In the genomic region with DNA sequence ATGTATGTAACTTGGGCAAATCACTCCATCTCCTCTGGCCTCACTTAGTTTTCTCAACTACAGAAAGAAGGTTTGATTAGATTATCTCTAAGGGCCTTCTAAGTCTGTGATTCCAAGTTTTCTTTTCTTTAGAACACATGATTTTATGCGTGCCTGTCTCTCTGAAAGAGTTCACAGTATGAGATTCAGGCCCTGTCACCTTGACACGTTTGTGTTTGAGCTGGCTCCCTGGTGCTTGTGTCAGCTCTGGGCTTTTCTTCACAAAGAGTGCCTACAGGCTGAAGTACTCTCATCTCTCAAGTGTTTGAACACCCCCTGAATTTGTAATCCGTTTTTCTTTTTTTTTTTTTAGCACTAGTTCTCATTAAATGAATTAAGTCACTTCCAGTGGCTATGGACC, we compare ENCODE assay signal across 21 cellular contexts.
DNase-seq lines count a peak whose midpoint lies in the region; ATAC-seq, FAIRE-seq and TF ChIP-seq lines count a peak whose summit lies in the region.
"Had no signal": no experiment of that assay in that cellular context is flagged by ENCODE, and none has a peak within 500 bp of the region (broad histone marks: within the 10 kb centered on the region; RNA-seq: fewer than 3 reads in every experiment).

No MANE protein-coding gene starts in this region.

- peak; percentile 35 to 85 for ATAC-seq in lower lobe of right lung
- no peak for ATAC-seq in GM18519 (IDR thresholded peaks at IDR 0.05; ENCODE audit: low FRiP score, unreplicated experiment)
- ATAC-seq in HG03439 (IDR thresholded peaks at IDR 0.05; ENCODE audit: unreplicated experiment) = no peak
- ATAC-seq: PC-3, SK-N-SH treated with all-trans-retinoic acid at 6 μM for 48 hours, T-cell had no signal

- H3K4me1 ChIP-seq in lower lobe of right lung = no peaks in the 10 kb centered on the region
- H3K4me1 ChIP-seq: HAP-1 had no signal

- DNase-seq in D721Med (ENCODE audit: insufficient read length, low spot score) (no peak), NCI-H1092 (lab: John Stamatoyannopoulos, UW) (peak; percentile 41), NCI-H524 treated with DMSO at 0.1 percent for 48 hours (lab: John Stamatoyannopoulos, UW) (peak; percentile 11), lower lobe of right lung (no peak), inferior parietal cortex (ENCODE audit: extremely low spot score) (no peak), GM10248 (ENCODE audit: extremely low spot score) (no peak)
- DNase-seq: C1 segment of cervical spinal cord; CD8-positive, alpha-beta memory T cell; DMS79 treated with DMSO at 0.1 percent for 48 hours; GM23248; NCI-H1105 treated with DMSO at 0.1 percent for 48 hours; NCI-H1930; NCI-H526; SIG-M5; T-cell had no signal

- CTCF ChIA-PET in GM10248 (lab: Yijun Ruan, JAX) = interaction anchor here (1.1 kb wide), 1 partner anchor 16 kb away, joined by 5 read pairs; no protein-coding TSS in a partner anchor

- POLR2A ChIA-PET in GM10248 (lab: Yijun Ruan, JAX) = no interaction called here

- H3K27ac ChIP-seq in lower lobe of right lung = no peak overlapping the region
- H3K27ac ChIP-seq: GM23248, RWPE1 had no signal

- H3K36me3 ChIP-seq in lower lobe of right lung = no peaks in the 10 kb centered on the region
- H3K36me3 ChIP-seq: HAP-1 had no signal

- H3K9me3 ChIP-seq in lower lobe of right lung = no peaks in the 10 kb centered on the region
- H3K9me3 ChIP-seq: HAP-1 had no signal

- no peaks in the 10 kb centered on the region for H3K27me3 ChIP-seq in lower lobe of right lung (ENCODE audit: low read depth)

- peak; percentile 11 for FAIRE-seq in D721Med (lab: Jason Lieb, UNC)

- TF ChIP-seq CTCF in D721Med (IDR thresholded peaks at IDR 0.05; ENCODE audit: insufficient read depth, missing control alignments) = no peak
- TF ChIP-seq CTCF in lower lobe of right lung (IDR thresholded peaks at IDR 0.05) = no peak
- no peak for TF ChIP-seq CTCF in GM10248 (IDR thresholded peaks at IDR 0.05; ENCODE audit: control extremely low read depth, extremely low read depth, low read depth, missing control alignments)

- no peak overlapping the region for H3K4me3 ChIP-seq in lower lobe of right lung
- H3K4me3 ChIP-seq: GM23248, HAP-1 had no signal

- intact Hi-C loops in lower lobe of right lung (cut with DNase I) = no loop called here

Comparison
In these comparisons a context has a peak if more than half of its experiments do, and no peak if none do; other contexts are left out.
1. DNase-seq: peak in NCI-H1092 (single experiment) and NCI-H524 treated with DMSO at 0.1 percent for 48 hours (single experiment); none in D721Med (single experiment), lower lobe of right lung (single experiment), inferior parietal cortex (single experiment) and GM10248 (single experiment).
2. ATAC-seq: peak in lower lobe of right lung (2 of 2); none in GM18519 (single experiment) and HG03439 (single experiment).